8 cellular contexts compared by ENCODE assay signal in the genomic region with DNA sequence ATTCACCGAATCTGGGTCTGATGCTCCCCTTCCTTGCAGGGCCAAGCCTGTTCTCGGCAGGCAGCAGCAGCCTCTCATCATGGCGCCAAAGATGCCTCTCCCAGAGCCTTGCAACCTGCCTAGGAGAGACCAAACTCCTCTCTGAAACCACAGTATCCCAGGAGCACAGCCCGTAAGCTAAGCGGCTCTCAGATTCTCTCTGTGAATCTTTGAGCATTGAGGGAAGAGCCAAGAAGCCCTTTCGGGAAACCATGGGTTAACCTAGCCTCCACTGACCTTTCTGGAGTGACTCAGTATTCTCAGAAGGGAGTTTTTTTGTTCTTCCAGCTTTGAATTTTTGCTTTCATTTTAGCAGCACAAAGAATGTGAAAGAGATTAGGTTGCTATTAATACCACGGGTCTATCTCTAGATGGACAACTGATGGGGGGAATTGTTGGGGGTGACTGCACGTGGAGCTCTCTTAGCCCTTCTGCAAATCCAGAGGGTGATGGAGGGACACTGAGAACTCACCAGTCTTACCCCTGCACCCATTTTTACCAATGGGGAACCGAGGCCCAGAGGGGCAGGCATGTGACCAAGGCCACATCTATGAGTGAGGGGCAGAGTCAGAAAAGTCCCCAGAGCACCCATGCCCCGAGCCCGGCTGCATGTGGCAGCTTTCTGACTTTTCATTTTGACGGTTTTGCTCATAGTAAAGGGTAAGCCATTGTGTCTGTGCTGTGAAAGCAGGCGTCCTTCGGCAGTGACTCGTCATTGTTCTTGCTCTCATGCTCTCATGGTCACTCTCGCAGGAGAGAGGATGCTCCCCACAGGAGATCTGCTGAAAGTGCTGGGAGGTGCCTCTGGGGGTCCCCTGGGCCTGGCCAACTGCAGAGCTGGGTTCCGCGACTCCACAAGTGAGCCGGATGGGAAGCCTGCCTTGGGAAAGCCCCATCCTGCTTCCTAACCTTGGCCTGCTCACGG. TPM values are rescaled to one million over a fixed set of nuclear protein-coding genes. Genes with fewer than 3 reads are reported as not detected.
DNase-seq lines count a peak whose midpoint lies in the region; ATAC-seq and TF ChIP-seq lines count a peak whose summit lies in the region.

No MANE protein-coding gene starts in this region.

- H2AFZ ChIP-seq in OCI-LY7 (ENCODE audit: low read length) (peak overlapping the region; percentile 61; the same call in 1 of the 2 replicates), smooth muscle cell (ENCODE audit: low read depth) (peak overlapping the region; percentile 29)

- H3K4me1 ChIP-seq in OCI-LY7 (ENCODE audit: insufficient read depth, low read length, poor library complexity, severe bottlenecking) (no peaks in the 10 kb centered on the region), smooth muscle cell (ENCODE audit: low read depth) (peaks cover 14% of the 10 kb centered on the region)

- peak; percentile 45 for ATAC-seq in GM21576 (IDR thresholded peaks at IDR 0.05; ENCODE audit: unreplicated experiment)

- H3K4me3 ChIP-seq in OCI-LY7 (ENCODE audit: low read depth, low read length, poor library complexity, severe bottlenecking) (no peak overlapping the region), fibroblast of mammary gland (ENCODE audit: control insufficient read depth, low read depth, low read length) (no peak overlapping the region), smooth muscle cell (no peak overlapping the region)

- DNase-seq in EL (peak; percentile 77), OCI-LY7 (ENCODE audit: low spot score) (no peak), fibroblast of mammary gland (ENCODE audit: low read depth) (peak; percentile 80), smooth muscle cell (lab: John Stamatoyannopoulos, UW; ENCODE audit: unreplicated experiment) (no peak), NCI-H146 treated with DMSO at 0.1 percent for 48 hours (lab: John Stamatoyannopoulos, UW; ENCODE audit: unreplicated experiment) (no peak), NCI-H524 treated with DMSO at 0.1 percent for 48 hours (lab: John Stamatoyannopoulos, UW) (no peak)
- DNase-seq in activated naive CD4-positive, alpha-beta T cell treated with anti-CD3 and anti-CD28 coated beads, Interleukin-2, amount 50 U/mL, for 16 hours = no peak

- 0 out of 2 replicates have a peak overlapping the region, but pooled peaks have one; percentile 8 for H3K4me2 ChIP-seq in OCI-LY7 (ENCODE audit: low read length)
- peak overlapping the region; percentile 64 for H3K4me2 ChIP-seq in smooth muscle cell

- H3K9ac ChIP-seq in smooth muscle cell (ENCODE audit: low read depth) = no peak overlapping the region

- H3K79me2 ChIP-seq in OCI-LY7 (ENCODE audit: insufficient read depth, low read depth, low read length) = no peaks in the 10 kb centered on the region
- no peaks in the 10 kb centered on the region for H3K79me2 ChIP-seq in smooth muscle cell (ENCODE audit: low read depth)

- no peak overlapping the region for H3K27ac ChIP-seq in OCI-LY7 (ENCODE audit: low read depth, low read length, poor library complexity, severe bottlenecking)
- H3K27ac ChIP-seq in smooth muscle cell (ENCODE audit: low read depth) = peak overlapping the region; percentile 91

- H3F3A ChIP-seq in smooth muscle cell (ENCODE audit: low read depth) = peaks cover 11% of the 10 kb centered on the region

- no TSS peak for BruUV-seq in OCI-LY7 (replicated peaks; lab: Mats Ljungman, UMichigan)

- no peaks in the 10 kb centered on the region for H3K27me3 ChIP-seq in smooth muscle cell (ENCODE audit: low read depth)

- 55% methylated on average over 20 of the region's 20 CpGs for WGBS in smooth muscle cell (ENCODE audit: low lambda C conversion rate)

- H3K9me2 ChIP-seq in OCI-LY7 (ENCODE audit: insufficient read depth, low read length) = no peaks in the 10 kb centered on the region

- intact Hi-C loops in OCI-LY7 (cut with micrococcal nuclease; ENCODE audit: unreplicated experiment) = no loop called here

- TF ChIP-seq CTCF in OCI-LY7 (conservative IDR thresholded peaks at IDR 0.05; ENCODE audit: low read length) = no peak
- no peak for TF ChIP-seq CTCF in fibroblast of mammary gland (conservative IDR thresholded peaks at IDR 0.05; ENCODE audit: control insufficient read depth, insufficient read depth, low read depth, low read length)
- no peak for TF ChIP-seq CTCF in smooth muscle cell (IDR thresholded peaks at IDR 0.05; ENCODE audit: borderline replicate concordance, insufficient read depth, poor library complexity, severe bottlenecking)

- POLR2A ChIA-PET in OCI-LY7 (lab: Charles Lee) = no interaction called here

- H4K20me1 ChIP-seq in OCI-LY7 (ENCODE audit: insufficient read depth, low read length) (no peaks in the 10 kb centered on the region), smooth muscle cell (ENCODE audit: low read depth) (no peaks in the 10 kb centered on the region)

- CTCF ChIA-PET in OCI-LY7 (lab: Charles Lee; ENCODE audit: unreplicated experiment) = interaction anchor here (0.6 kb wide), 1 partner anchor 14 kb away, joined by 3 read pairs; no protein-coding TSS in a partner anchor

- H3K9me3 ChIP-seq in OCI-LY7 (ENCODE audit: low read length) (no peaks in the 10 kb centered on the region), smooth muscle cell (replicated peaks; ENCODE audit: low read depth) (no peaks in the 10 kb centered on the region)

- H3K36me3 ChIP-seq in OCI-LY7 (ENCODE audit: insufficient read depth, low read length) (no peaks in the 10 kb centered on the region), smooth muscle cell (ENCODE audit: low read depth) (no peaks in the 10 kb centered on the region)

RNA-seq across cellular contexts. Expression of a gene that starts 36.0 kb away (rescaled TPM):
- total RNA-seq in OCI-LY7 (2014; rRNA removed; shearing (Covaris generic)) = not detected in 2 replicates
- not detected in 2 replicates for total RNA-seq in OCI-LY7 (2022)
- total RNA-seq in smooth muscle cell = 4.1 and 4.4 TPM in 2 replicates
- 2.5 and 2.9 TPM in 2 replicates for polyA plus RNA-seq in smooth muscle cell

Comparison
In these comparisons a context has a peak if more than half of its experiments do, and no peak if none do; other contexts are left out.
1. DNase-seq: peak in EL (single experiment) and fibroblast of mammary gland (single experiment); none in OCI-LY7 (single experiment), smooth muscle cell (single experiment), NCI-H146 treated with DMSO at 0.1 percent for 48 hours (single experiment), activated naive CD4-positive, alpha-beta T cell treated with anti-CD3 and anti-CD28 coated beads, Interleukin-2, amount 50 U/mL, for 16 hours (single experiment) and NCI-H524 treated with DMSO at 0.1 percent for 48 hours (single experiment).